In the genomic region with DNA sequence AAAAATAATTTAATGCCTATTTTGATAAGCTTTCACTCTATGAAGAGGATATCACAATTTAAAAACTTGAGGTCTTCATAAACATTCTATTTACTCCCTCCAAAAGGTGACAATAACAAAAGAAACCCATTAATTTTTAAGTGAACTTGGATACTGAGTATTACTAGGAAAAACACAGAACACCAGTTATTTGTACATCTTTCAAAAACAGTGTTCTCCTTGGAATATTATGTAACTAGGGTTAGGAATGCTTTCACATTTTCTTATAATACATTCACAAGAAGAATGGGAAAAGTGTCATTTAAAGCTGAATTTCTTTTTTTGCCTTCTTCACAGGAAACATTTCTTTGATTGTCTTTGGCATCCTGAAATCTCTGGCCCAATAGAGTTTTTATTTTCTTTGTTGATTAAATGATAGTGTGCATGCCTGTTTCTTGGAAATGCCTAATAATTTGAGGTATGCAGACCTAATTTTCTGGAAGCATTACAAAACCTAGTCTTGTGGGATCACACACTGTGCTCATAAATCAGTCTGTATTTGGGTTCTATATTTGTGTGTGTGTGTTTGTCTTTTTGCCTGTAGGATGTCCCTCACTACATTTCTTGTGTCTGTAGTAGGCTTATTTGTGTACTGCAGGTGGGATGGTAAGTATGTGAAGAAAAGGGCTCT, we compare ENCODE assay signal across 33 cellular contexts.
DNase-seq lines count a peak whose midpoint lies in the region; ATAC-seq, FAIRE-seq and TF ChIP-seq lines count a peak whose summit lies in the region.
"Had no signal": no experiment of that assay in that cellular context is flagged by ENCODE, and none has a peak within 500 bp of the region (broad histone marks: within the 10 kb centered on the region; RNA-seq: fewer than 3 reads in every experiment).

No MANE protein-coding gene starts in this region.

- dilution Hi-C loops in keratinocyte (cut with MboI; ENCODE audit: extremely low pct_ligation_motif_present, low sequenced_read_pairs): no loop called here

- no peak overlapping the region for H3K4me3 Mint-ChIP-seq in CD4-positive, alpha-beta T cell
- no peak overlapping the region for H3K4me3 Mint-ChIP-seq in progenitor cell of endocrine pancreas (ENCODE audit: low read depth)
- no peak overlapping the region for H3K4me3 Mint-ChIP-seq in WTC11
- H3K4me3 Mint-ChIP-seq: activated CD4-positive, alpha-beta T cell treated with anti-CD3 and anti-CD28 coated beads, Interleukin-2, amount 10 ng/mL, durations not matched to agents 24 days and 14 days; activated T-cell treated with anti-CD3 and anti-CD28 coated beads, Interleukin-2, amount 50 U/mL, for 4 hours; stimulated activated effector memory CD8-positive, alpha-beta T cell treated with anti-CD3 and anti-CD28 coated beads, Interleukin-12 subunit alpha, Interleukin-12 subunit beta, amount 100 ng/mL, for 72 hours had no signal

- H3K27ac ChIP-seq in CD4-positive, alpha-beta T cell (ENCODE audit: low read depth, low read length): no peak overlapping the region
- H3K27ac ChIP-seq in VCaP (peak overlapping the region; percentile 82), keratinocyte (ENCODE audit: control insufficient read depth, insufficient read depth, low read length) (no peak overlapping the region), PC-3 (ENCODE audit: low read length) (no peak overlapping the region)
- H3K27ac ChIP-seq: BLaER1 treated with 17β-estradiol and CSF1 and Interleukin-3, amounts not matched to agents 10 nM and 100 nM; HL-60; KMS-11; parathyroid adenoma; SJCRH30 had no signal

- no peaks in the 10 kb centered on the region for H3K9me1 ChIP-seq in keratinocyte (ENCODE audit: control insufficient read depth, extremely low read depth, insufficient read depth, low read length)

- CTCF ChIA-PET in CD4-positive, alpha-beta T cell (lab: Charles Lee): no interaction called here
- CTCF ChIA-PET in PC-3 (lab: Charles Lee): no interaction called here
- CTCF ChIA-PET in WTC11 (lab: Charles Lee): no interaction called here

- intact Hi-C loops in CD4-positive, alpha-beta T cell (cut with DNase I, micrococcal nuclease): no loop called here
- intact Hi-C loops in PC-3 (cut with micrococcal nuclease): no loop called here

- no peaks in the 10 kb centered on the region for H3K9me2 ChIP-seq in PC-3 (replicated peaks; ENCODE audit: low read length)

- H3K27ac Mint-ChIP-seq in CD4-positive, alpha-beta T cell: peak overlapping the region; percentile 42
- no peak overlapping the region for H3K27ac Mint-ChIP-seq in progenitor cell of endocrine pancreas
- no peak overlapping the region for H3K27ac Mint-ChIP-seq in WTC11
- H3K27ac Mint-ChIP-seq: activated CD4-positive, alpha-beta T cell treated with anti-CD3 and anti-CD28 coated beads, Interleukin-2, amount 10 ng/mL, durations not matched to agents 24 days and 14 days; stimulated activated effector memory CD8-positive, alpha-beta T cell treated with anti-CD3 and anti-CD28 coated beads, Interleukin-12 subunit alpha, Interleukin-12 subunit beta, amount 100 ng/mL, for 72 hours had no signal

- H3F3A ChIP-seq in PC-3 (ENCODE audit: low read length, unreplicated experiment): no peaks in the 10 kb centered on the region

- H3K9me3 Mint-ChIP-seq in CD4-positive, alpha-beta T cell: no peaks in the 10 kb centered on the region
- no peaks in the 10 kb centered on the region for H3K9me3 Mint-ChIP-seq in progenitor cell of endocrine pancreas (ENCODE audit: low read depth)
- H3K9me3 Mint-ChIP-seq in WTC11: no peaks in the 10 kb centered on the region
- H3K9me3 Mint-ChIP-seq: activated CD4-positive, alpha-beta T cell treated with anti-CD3 and anti-CD28 coated beads, Interleukin-2, amount 10 ng/mL, durations not matched to agents 24 days and 14 days; activated T-cell treated with anti-CD3 and anti-CD28 coated beads, Interleukin-2, amount 50 U/mL, for 4 hours; stimulated activated effector memory CD8-positive, alpha-beta T cell treated with anti-CD3 and anti-CD28 coated beads, Interleukin-12 subunit alpha, Interleukin-12 subunit beta, amount 100 ng/mL, for 72 hours had no signal

- H3K4me3 ChIP-seq in keratinocyte (ENCODE audit: control insufficient read depth in 2 of 3, extremely low read depth in 1 of 3, insufficient read depth in 2 of 3, low read depth in 1 of 3, low read length in 3 of 3) (no peak overlapping the region), PC-3 (ENCODE audit: low read length) (no peak overlapping the region)
- H3K4me3 ChIP-seq: BLaER1 treated with 17β-estradiol and CSF1 and Interleukin-3, amounts not matched to agents 10 nM and 100 nM; SJCRH30 had no signal

- no peak for TF ChIP-seq CTCF in CD4-positive, alpha-beta T cell (IDR thresholded peaks at IDR 0.05)
- TF ChIP-seq CTCF in VCaP (conservative IDR thresholded peaks at IDR 0.05) (no peak), keratinocyte (optimal IDR thresholded peaks at IDR 0.05 in 1 of 3, IDR thresholded peaks at IDR 0.05 in 1 of 3, conservative IDR thresholded peaks at IDR 0.05 in 1 of 3; ENCODE audit: extremely low read depth in 1 of 3, insufficient read depth in 2 of 3, low read length in 3 of 3) (no peak), progenitor cell of endocrine pancreas (IDR thresholded peaks at IDR 0.05; ENCODE audit: unreplicated experiment) (no peak), PC-3 (conservative IDR thresholded peaks at IDR 0.05; ENCODE audit: low read depth, low read length) (no peak), WTC11 (IDR thresholded peaks at IDR 0.05) (no peak)

- H3K9ac ChIP-seq in keratinocyte (ENCODE audit: control insufficient read depth, extremely low read depth, insufficient read depth, low read length): no peak overlapping the region
- no peak overlapping the region for H3K9ac ChIP-seq in PC-3 (ENCODE audit: low read length)
- H3K9ac ChIP-seq: BLaER1 treated with 17β-estradiol and CSF1 and Interleukin-3, amounts not matched to agents 10 nM and 100 nM; KMS-11; parathyroid adenoma had no signal

- POLR2A ChIA-PET in CD4-positive, alpha-beta T cell (lab: Charles Lee): no interaction called here
- POLR2A ChIA-PET in PC-3 (lab: Charles Lee; ENCODE audit: unreplicated experiment): no interaction called here
- POLR2A ChIA-PET in WTC11 (lab: Charles Lee): no interaction called here

- peaks cover 65% of the 10 kb centered on the region for H3K4me1 Mint-ChIP-seq in CD4-positive, alpha-beta T cell (ENCODE audit: low read depth)
- H3K4me1 Mint-ChIP-seq in progenitor cell of endocrine pancreas (ENCODE audit: low read depth): no peaks in the 10 kb centered on the region
- H3K4me1 Mint-ChIP-seq in WTC11: no peaks in the 10 kb centered on the region

- no peaks in the 10 kb centered on the region for H3K4me1 ChIP-seq in keratinocyte (ENCODE audit: control insufficient read depth, extremely low read depth, insufficient read depth, low read length)
- no peaks in the 10 kb centered on the region for H3K4me1 ChIP-seq in PC-3 (ENCODE audit: insufficient read depth, low read length)
- H3K4me1 ChIP-seq: parathyroid adenoma, SJCRH30 had no signal

- no peak for ATAC-seq in CD4-positive, alpha-beta T cell (ENCODE audit: poor library complexity)
- ATAC-seq in PC-3: no peak
- no peak for ATAC-seq in WTC11
- ATAC-seq: activated T-cell treated with anti-CD3 and anti-CD28 coated beads, Interleukin-2, amount 50 U/mL, for 4 hours; left cardiac atrium; stimulated activated effector memory CD8-positive, alpha-beta T cell treated with anti-CD3 and anti-CD28 coated beads, Interleukin-12 subunit alpha, Interleukin-12 subunit beta, amount 100 ng/mL, for 72 hours had no signal

- FAIRE-seq in A204.1 (lab: Jason Lieb, UNC) (peak; percentile 35), keratinocyte (lab: Jason Lieb, UNC) (peak; percentile 23)
- FAIRE-seq: endothelial cell of umbilical vein, GM19239, H1 had no signal

- H2AFZ ChIP-seq in keratinocyte (ENCODE audit: control insufficient read depth, low read length) (no peak overlapping the region), PC-3 (ENCODE audit: low read length) (no peak overlapping the region)
- H2AFZ ChIP-seq: parathyroid adenoma had no signal

- H4K20me1 ChIP-seq in keratinocyte (ENCODE audit: control insufficient read depth, extremely low read depth, insufficient read depth, low read length) (no peaks in the 10 kb centered on the region), PC-3 (ENCODE audit: low read length) (no peaks in the 10 kb centered on the region)

- no peaks in the 10 kb centered on the region for H3K27me3 Mint-ChIP-seq in CD4-positive, alpha-beta T cell
- H3K27me3 Mint-ChIP-seq in progenitor cell of endocrine pancreas (no peaks in the 10 kb centered on the region), WTC11 (ENCODE audit: low read depth) (no peaks in the 10 kb centered on the region)
- H3K27me3 Mint-ChIP-seq: activated CD4-positive, alpha-beta T cell treated with anti-CD3 and anti-CD28 coated beads, Interleukin-2, amount 10 ng/mL, durations not matched to agents 24 days and 14 days had no signal

- H3K27me3 ChIP-seq in CD4-positive, alpha-beta T cell (ENCODE audit: control insufficient read depth, insufficient read depth, low read length): no peaks in the 10 kb centered on the region
- H3K27me3 ChIP-seq in keratinocyte (ENCODE audit: control insufficient read depth, extremely low read depth, insufficient read depth, low read length): no peaks in the 10 kb centered on the region
- H3K27me3 ChIP-seq in PC-3 (ENCODE audit: low read length): no peaks in the 10 kb centered on the region
- H3K27me3 ChIP-seq: BLaER1 treated with 17β-estradiol and CSF1 and Interleukin-3, amounts not matched to agents 10 nM and 100 nM; SJCRH30 had no signal

- no peak for DNase-seq in CD4-positive, alpha-beta T cell
- DNase-seq in keratinocyte (ENCODE audit: low read depth, low spot score) (no peak), progenitor cell of endocrine pancreas (ENCODE audit: low spot score, unreplicated experiment) (no peak), PC-3 (no peak), WTC11 (ENCODE audit: low spot score) (no peak)
- no peak for DNase-seq in stimulated activated CD4-positive, alpha-beta T cell treated with anti-CD3 and anti-CD28 coated beads, Interleukin-2, amount 100 ng/mL, for 24 hours
- DNase-seq: activated CD4-positive, alpha-beta T cell treated with anti-CD3 and anti-CD28 coated beads, Interleukin-2, amount 10 ng/mL, durations not matched to agents 24 days and 14 days; activated gamma-delta T cell; activated T-cell treated with anti-CD3 and anti-CD28 coated beads, Interleukin-2, amount 50 U/mL, for 4 hours; Calu3; cerebellar nuclear complex; DND-41; hippocampal formation; left cardiac atrium; MM.1S; NCI-H1105 treated with DMSO at 0.1 percent for 48 hours; NCI-H187 treated with DMSO at 0.1 percent for 48 hours; NCI-H2171; SJCRH30; stimulated activated CD4-positive, alpha-beta T cell treated with anti-CD3 and anti-CD28 coated beads, Interleukin-15, amount 100 ng/mL, for 24 hours; substantia nigra; T1000; trophoblast cell had no signal

- H3K4me2 ChIP-seq in keratinocyte (ENCODE audit: control insufficient read depth, extremely low read depth, insufficient read depth, low read depth, low read length) (no peak overlapping the region), PC-3 (ENCODE audit: low read length) (no peak overlapping the region)
- H3K4me2 ChIP-seq: BLaER1 treated with 17β-estradiol and CSF1 and Interleukin-3, amounts not matched to agents 10 nM and 100 nM; KMS-11 had no signal

- H3K79me2 ChIP-seq in keratinocyte (ENCODE audit: control insufficient read depth, insufficient read depth, low read length) (peaks cover 21% of the 10 kb centered on the region), PC-3 (ENCODE audit: low read length) (peaks cover 21% of the 10 kb centered on the region)

- no peaks in the 10 kb centered on the region for H3K9me3 ChIP-seq in CD4-positive, alpha-beta T cell (ENCODE audit: control insufficient read depth, low read length)
- H3K9me3 ChIP-seq in keratinocyte (ENCODE audit: control insufficient read depth, low read depth, low read length) (no peaks in the 10 kb centered on the region), PC-3 (ENCODE audit: low read length) (no peaks in the 10 kb centered on the region)
- H3K9me3 ChIP-seq: BLaER1 treated with 17β-estradiol and CSF1 and Interleukin-3, amounts not matched to agents 10 nM and 100 nM; SJCRH30 had no signal

- peaks cover 6 to 9% of the 10 kb centered on the region in 2 experiments for H3K36me3 ChIP-seq in keratinocyte (ENCODE audit: control insufficient read depth in 2 of 2, extremely low read depth in 1 of 2, insufficient read depth in 2 of 2, low read length in 2 of 2)
- H3K36me3 ChIP-seq in PC-3 (ENCODE audit: low read depth, low read length): peaks cover 20% of the 10 kb centered on the region; the same call in 1 of the 2 replicates

- H3K36me3 Mint-ChIP-seq in CD4-positive, alpha-beta T cell (ENCODE audit: low read depth): peaks cover 74% of the 10 kb centered on the region
- H3K36me3 Mint-ChIP-seq in progenitor cell of endocrine pancreas (ENCODE audit: insufficient read depth) (peaks cover 20% of the 10 kb centered on the region), WTC11 (peaks cover 28% of the 10 kb centered on the region)

- no TSS peak for BruUV-seq in PC-3 (replicated peaks; lab: Mats Ljungman, UMichigan)
